30 cellular contexts compared by ENCODE assay signal in genomic region chr2:203301667-203302066, GRCh38.
"Had no signal": no experiment of that assay in that cellular context is flagged by ENCODE, and none has a peak within 500 bp of the region (broad histone marks: within the 10 kb centered on the region; RNA-seq: fewer than 3 reads in every experiment).

No MANE protein-coding gene starts in this region.

- H3K4me3 ChIP-seq: adrenal gland, breast epithelium, esophagus muscularis mucosa, gastrocnemius medialis, hepatocyte, psoas muscle, sigmoid colon, uterus had no signal

- H3K27ac Mint-ChIP-seq: activated naive CD8-positive, alpha-beta T cell; dendritic cell treated with granulocyte-macrophage colony-stimulating factor and Interleukin-4, amounts not matched to agents 40 ng/mL and 50 ng/mL, for 4 days; mesothelial cell of epicardium; naive thymus-derived CD4-positive, alpha-beta T cell; stimulated activated effector memory CD8-positive, alpha-beta T cell treated with anti-CD3 and anti-CD28 coated beads, Interleukin-12 subunit alpha, Interleukin-12 subunit beta, amount 100 ng/mL, for 72 hours; stimulated activated naive CD8-positive, alpha-beta T cell treated with anti-CD3 and anti-CD28 coated beads, Interleukin-15, amount 100 ng/mL, for 72 hours; T-helper 2 cell treated with Interferon-gamma antibody and Interleukin-4, amounts not matched to agents 5 μg/mL and 100 μg/mL, for 36 hours; type B pancreatic cell had no signal

- H3K9me3 Mint-ChIP-seq: central memory CD8-positive, alpha-beta T cell; mesothelial cell of epicardium; naive thymus-derived CD4-positive, alpha-beta T cell; neural crest cell; stimulated activated effector memory CD8-positive, alpha-beta T cell treated with anti-CD3 and anti-CD28 coated beads, Interleukin-12 subunit alpha, Interleukin-12 subunit beta, amount 100 ng/mL, for 72 hours; stimulated activated naive CD8-positive, alpha-beta T cell treated with anti-CD3 and anti-CD28 coated beads, Interleukin-15, amount 100 ng/mL, for 72 hours; T-helper 2 cell treated with Interferon-gamma antibody and Interleukin-4, amounts not matched to agents 5 μg/mL and 100 μg/mL, for 36 hours; type B pancreatic cell had no signal

- H3K27ac ChIP-seq: adrenal gland, breast epithelium, esophagus muscularis mucosa, gastrocnemius medialis, hepatocyte, parathyroid adenoma, psoas muscle, sigmoid colon, uterus had no signal

- H3K4me1 ChIP-seq: adrenal gland, breast epithelium, esophagus muscularis mucosa, gastrocnemius medialis, parathyroid adenoma, psoas muscle, sigmoid colon, uterus had no signal

- ATAC-seq: gastrocnemius medialis; naive thymus-derived CD4-positive, alpha-beta T cell; psoas muscle; stimulated activated effector memory CD8-positive, alpha-beta T cell treated with anti-CD3 and anti-CD28 coated beads, Interleukin-12 subunit alpha, Interleukin-12 subunit beta, amount 100 ng/mL, for 72 hours; stimulated activated naive CD8-positive, alpha-beta T cell treated with anti-CD3 and anti-CD28 coated beads, Interleukin-15, amount 100 ng/mL, for 72 hours had no signal

- H3K27me3 ChIP-seq: adrenal gland, breast epithelium, esophagus muscularis mucosa, gastrocnemius medialis, hepatocyte, sigmoid colon, uterus had no signal

- H3K4me3 Mint-ChIP-seq: activated naive CD8-positive, alpha-beta T cell; central memory CD8-positive, alpha-beta T cell; dendritic cell treated with granulocyte-macrophage colony-stimulating factor and Interleukin-4, amounts not matched to agents 40 ng/mL and 50 ng/mL, for 4 days; mesothelial cell of epicardium; naive thymus-derived CD4-positive, alpha-beta T cell; neural crest cell; stimulated activated effector memory CD8-positive, alpha-beta T cell treated with anti-CD3 and anti-CD28 coated beads, Interleukin-12 subunit alpha, Interleukin-12 subunit beta, amount 100 ng/mL, for 72 hours; stimulated activated naive CD8-positive, alpha-beta T cell treated with anti-CD3 and anti-CD28 coated beads, Interleukin-15, amount 100 ng/mL, for 72 hours; T-helper 2 cell treated with Interferon-gamma antibody and Interleukin-4, amounts not matched to agents 5 μg/mL and 100 μg/mL, for 36 hours; type B pancreatic cell had no signal

- H3K36me3 ChIP-seq: breast epithelium, uterus had no signal

- H3K4me1 Mint-ChIP-seq: central memory CD8-positive, alpha-beta T cell; mesothelial cell of epicardium; naive thymus-derived CD4-positive, alpha-beta T cell; neural crest cell; stimulated activated effector memory CD8-positive, alpha-beta T cell treated with anti-CD3 and anti-CD28 coated beads, Interleukin-12 subunit alpha, Interleukin-12 subunit beta, amount 100 ng/mL, for 72 hours; stimulated activated naive CD8-positive, alpha-beta T cell treated with anti-CD3 and anti-CD28 coated beads, Interleukin-15, amount 100 ng/mL, for 72 hours had no signal

- DNase-seq: activated CD4-positive, alpha-beta T cell treated with anti-CD3 and anti-CD28 coated beads for 4 hours; activated CD4-positive, alpha-beta T cell treated with anti-CD3 and anti-CD28 coated beads, Interleukin-2, amount 50 U/mL, for 4 hours; activated CD4-positive, CD25-positive, alpha-beta regulatory T cell; activated effector memory CD4-positive, alpha-beta T cell treated with Interleukin-2 at 50 U/mL for 16 hours; activated naive CD4-positive, alpha-beta T cell treated with Interleukin-2 at 50 U/mL for 16 hours; gastrocnemius medialis; glutamatergic neuron; kidney; naive thymus-derived CD4-positive, alpha-beta T cell; nucleus accumbens; psoas muscle; sigmoid colon; small intestine; stimulated activated CD4-positive, alpha-beta T cell treated with anti-CD3 and anti-CD28 coated beads, Interleukin-4, amount 100 ng/mL, for 24 hours; stimulated activated naive CD8-positive, alpha-beta T cell treated with anti-CD3 and anti-CD28 coated beads, Interleukin-15, amount 100 ng/mL, for 72 hours; substantia nigra; uterus had no signal

- H3K27me3 Mint-ChIP-seq: activated naive CD8-positive, alpha-beta T cell; central memory CD8-positive, alpha-beta T cell; dendritic cell treated with granulocyte-macrophage colony-stimulating factor and Interleukin-4, amounts not matched to agents 40 ng/mL and 50 ng/mL, for 4 days; naive thymus-derived CD4-positive, alpha-beta T cell; stimulated activated naive CD8-positive, alpha-beta T cell treated with anti-CD3 and anti-CD28 coated beads, Interleukin-15, amount 100 ng/mL, for 72 hours; type B pancreatic cell had no signal

- H3K9me3 ChIP-seq: adrenal gland, breast epithelium, esophagus muscularis mucosa, gastrocnemius medialis, psoas muscle, sigmoid colon, uterus had no signal

- H3K9ac ChIP-seq: parathyroid adenoma had no signal
